ENCODE assay signal across 29 cellular contexts in genomic region chr19:56613639-56614038, GRCh38. TPM values are rescaled to one million over a fixed set of nuclear protein-coding genes. Genes with fewer than 3 reads are reported as not detected.
"Had no signal": no experiment of that assay in that cellular context is flagged by ENCODE, and none has a peak within 500 bp of the region (broad histone marks: within the 10 kb centered on the region; RNA-seq: fewer than 3 reads in every experiment).

No MANE protein-coding gene starts in this region.

- H3K4me1 ChIP-seq: ascending aorta, breast epithelium, colonic mucosa, esophagus squamous epithelium had no signal

- FAIRE-seq: frontal cortex had no signal

- H3K27me3 ChIP-seq: ascending aorta, breast epithelium, cardiac muscle cell, colonic mucosa, dorsolateral prefrontal cortex, esophagus squamous epithelium had no signal

- H3K4me3 ChIP-seq: ascending aorta, breast epithelium, cardiac muscle cell, colonic mucosa, dorsolateral prefrontal cortex, esophagus squamous epithelium had no signal

- DNase-seq: activated CD4-positive, alpha-beta memory T cell treated with anti-CD3 and anti-CD28 coated beads for 36 hours; activated CD4-positive, alpha-beta T cell treated with anti-CD3 and anti-CD28 coated beads for 36 hours; activated CD4-positive, alpha-beta T cell treated with anti-CD3 and anti-CD28 coated beads, Interleukin-2, amount 10 ng/mL, durations not matched to agents 24 days and 14 days; activated CD4-positive, CD25-positive, alpha-beta regulatory T cell; activated CD4-positive, CD25-positive, alpha-beta regulatory T cell treated with anti-CD3 and anti-CD28 coated beads, Interleukin-2, amount 50 U/mL, for 72 hours; activated CD8-positive, alpha-beta memory T cell treated with anti-CD3 and anti-CD28 coated beads, Interleukin-2, amount 50 U/mL, for 48 hours; activated CD8-positive, alpha-beta T cell treated with anti-CD3 and anti-CD28 coated beads, Interleukin-2, amount 10 ng/mL, durations not matched to agents 7 days and 5 days; activated gamma-delta T cell; activated naive CD4-positive, alpha-beta T cell; activated naive CD4-positive, alpha-beta T cell treated with anti-CD3 and anti-CD28 coated beads, Interleukin-2, amount 10 ng/mL, durations not matched to agents 7 days and 5 days; activated naive CD8-positive, alpha-beta T cell treated with anti-CD3 and anti-CD28 coated beads, Interleukin-2, amount 10 ng/mL, durations not matched to agents 7 days and 5 days; activated T-cell treated with anti-CD3 and anti-CD28 coated beads for 4 hours; activated T-cell treated with anti-CD3 and anti-CD28 coated beads, Interleukin-2, amount 50 U/mL, for 24 hours; activated T-cell treated with anti-CD3 and anti-CD28 coated beads, Interleukin-2, amount 50 U/mL, for 72 hours; central memory CD4-positive, alpha-beta T cell; cerebellar nuclear complex; colonic mucosa; dorsolateral prefrontal cortex; effector memory CD4-positive, alpha-beta T cell; endodermal cell; esophagus squamous epithelium; head of caudate nucleus; T-helper 2 cell had no signal

- H3K27ac ChIP-seq: ascending aorta, breast epithelium, cardiac muscle cell, colonic mucosa, epithelial cell of prostate, esophagus squamous epithelium had no signal

- H3K36me3 ChIP-seq: breast epithelium, cardiac muscle cell, colonic mucosa had no signal

- ATAC-seq: activated CD4-positive, alpha-beta T cell treated with anti-CD3 and anti-CD28 coated beads for 36 hours; activated CD8-positive, alpha-beta T cell treated with anti-CD3 and anti-CD28 coated beads, Interleukin-2, amount 10 ng/mL, durations not matched to agents 7 days and 5 days; activated naive CD4-positive, alpha-beta T cell treated with anti-CD3 and anti-CD28 coated beads, Interleukin-2, amount 50 U/mL, for 72 hours; activated T-cell treated with anti-CD3 and anti-CD28 coated beads, Interleukin-2, amount 50 U/mL, for 72 hours had no signal

RNA-seq across cellular contexts. Expression of gene SMIM17, which starts 29.3 kb away (rescaled TPM):
- total RNA-seq: activated CD4-positive, alpha-beta memory T cell treated with anti-CD3 and anti-CD28 coated beads for 36 hours; activated CD4-positive, alpha-beta T cell treated with anti-CD3 and anti-CD28 coated beads for 36 hours; activated CD4-positive, alpha-beta T cell treated with anti-CD3 and anti-CD28 coated beads, Interleukin-2, amount 10 ng/mL, durations not matched to agents 24 days and 14 days; ascending aorta; colonic mucosa had no signal

RNA-seq across cellular contexts. Expression of gene ZNF835, which starts 57.9 kb away (rescaled TPM):
- polyA plus RNA-seq: cardiac muscle cell had no signal
